In the genomic region with DNA sequence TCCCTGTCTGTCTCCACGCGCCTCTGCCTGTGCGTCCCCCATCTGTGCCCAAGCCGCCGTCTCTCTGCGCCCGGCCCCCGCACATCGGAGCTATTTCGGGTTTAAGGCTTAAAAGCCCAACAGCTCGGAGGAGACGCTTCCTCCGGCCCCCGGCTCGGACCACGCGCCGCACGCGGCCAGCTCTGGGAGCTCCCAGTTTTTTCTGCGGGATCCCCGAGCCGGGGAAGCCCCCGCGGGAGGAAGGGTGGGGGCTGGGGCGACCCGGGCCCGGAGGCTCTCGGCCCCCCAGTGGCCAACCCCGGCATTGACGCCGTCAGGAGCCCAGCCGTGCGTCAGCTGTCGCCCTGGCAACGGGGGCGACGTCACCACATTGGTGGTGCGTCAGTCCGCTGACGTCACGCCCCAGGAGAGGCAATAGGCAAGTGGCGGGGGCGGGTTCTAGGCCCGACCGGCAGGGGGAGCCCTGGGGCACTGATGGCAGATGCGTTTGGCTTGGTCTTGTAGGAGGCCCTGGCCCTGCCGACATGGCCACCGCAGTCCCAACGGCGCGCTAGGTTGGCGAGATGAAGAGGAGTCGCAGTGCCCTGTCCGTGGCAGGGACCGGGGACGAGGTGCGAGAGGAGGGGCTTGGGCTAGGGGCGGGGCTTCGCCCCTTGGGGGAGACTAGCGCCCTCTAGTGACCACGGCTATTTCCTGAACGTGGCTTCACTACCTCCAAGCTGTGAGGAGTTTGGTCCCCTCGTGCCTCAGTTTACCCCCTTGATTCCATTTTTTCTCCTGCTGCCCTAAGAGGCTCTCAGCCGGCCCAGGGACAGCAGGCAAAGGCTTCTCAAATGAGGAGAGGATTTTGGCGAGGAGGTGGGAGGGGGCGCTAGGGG, we compare ENCODE assay signal across 1 cellular context.
A peak's percentile ranks its signal among the peaks of the same experiment; 100 is the strongest.
TF ChIP-seq lines count a peak whose summit lies in the region.

No MANE protein-coding gene starts in this region.

TF ChIP-seq in A549, 52 proteins besides CTCF, POLR2A, EP300 and RAD21 (continued from another document):
- no peak for TF ChIP-seq RNF2 (IDR thresholded peaks at IDR 0.05; ENCODE audit: borderline replicate concordance, low read depth)
- TF ChIP-seq MYC (IDR thresholded peaks at IDR 0.05; ENCODE audit: borderline replicate concordance, low read length): no peak
- TF ChIP-seq TP53 (CRISPR knock-in tag; IDR thresholded peaks at IDR 0.05): peak; percentile 92; the same call in 1 of the 2 replicates
- TF ChIP-seq, protein P1, sequence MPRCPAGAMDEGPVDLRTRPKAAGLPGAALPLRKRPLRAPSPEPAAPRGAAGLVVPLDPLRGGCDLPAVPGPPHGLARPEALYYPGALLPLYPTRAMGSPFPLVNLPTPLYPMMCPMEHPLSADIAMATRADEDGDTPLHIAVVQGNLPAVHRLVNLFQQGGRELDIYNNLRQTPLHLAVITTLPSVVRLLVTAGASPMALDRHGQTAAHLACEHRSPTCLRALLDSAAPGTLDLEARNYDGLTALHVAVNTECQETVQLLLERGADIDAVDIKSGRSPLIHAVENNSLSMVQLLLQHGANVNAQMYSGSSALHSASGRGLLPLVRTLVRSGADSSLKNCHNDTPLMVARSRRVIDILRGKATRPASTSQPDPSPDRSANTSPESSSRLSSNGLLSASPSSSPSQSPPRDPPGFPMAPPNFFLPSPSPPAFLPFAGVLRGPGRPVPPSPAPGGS (IDR thresholded peaks at IDR 0.05): 0 out of 3 replicates have a peak, but pooled peaks have one; percentile 42
- TF ChIP-seq NR3C1 (IDR thresholded peaks at IDR 0.05): no peak
- TF ChIP-seq, protein P2, sequence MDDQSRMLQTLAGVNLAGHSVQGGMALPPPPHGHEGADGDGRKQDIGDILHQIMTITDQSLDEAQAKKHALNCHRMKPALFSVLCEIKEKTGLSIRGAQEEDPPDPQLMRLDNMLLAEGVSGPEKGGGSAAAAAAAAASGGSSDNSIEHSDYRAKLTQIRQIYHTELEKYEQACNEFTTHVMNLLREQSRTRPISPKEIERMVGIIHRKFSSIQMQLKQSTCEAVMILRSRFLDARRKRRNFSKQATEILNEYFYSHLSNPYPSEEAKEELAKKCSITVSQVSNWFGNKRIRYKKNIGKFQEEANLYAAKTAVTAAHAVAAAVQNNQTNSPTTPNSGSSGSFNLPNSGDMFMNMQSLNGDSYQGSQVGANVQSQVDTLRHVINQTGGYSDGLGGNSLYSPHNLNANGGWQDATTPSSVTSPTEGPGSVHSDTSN (IDR thresholded peaks at IDR 0.05): peak; percentile 56; the same call in 1 of the 2 replicates
- no peak for TF ChIP-seq RARB (CRISPR knock-in tag; IDR thresholded peaks at IDR 0.05)
- peak; percentile 100; the same call in 1 of the 2 replicates for TF ChIP-seq RCOR1 (IDR thresholded peaks at IDR 0.05; ENCODE audit: low read depth, low read length)
- peak; percentile 77; the same call in 1 of the 2 replicates for TF ChIP-seq RFX5 (IDR thresholded peaks at IDR 0.05)
- no peak for TF ChIP-seq GATA3 (IDR thresholded peaks at IDR 0.05; ENCODE audit: borderline replicate concordance)
- no peak for TF ChIP-seq ZFP36 (IDR thresholded peaks at IDR 0.05; ENCODE audit: borderline replicate concordance, partially characterized antibody)
- TF ChIP-seq FOXS1 (CRISPR knock-in tag; IDR thresholded peaks at IDR 0.05): peak; percentile 98
- TF ChIP-seq FOSB (CRISPR knock-in tag; IDR thresholded peaks at IDR 0.05): peak; percentile 92
- peak; percentile 83; the same call in 1 of the 2 replicates for TF ChIP-seq HDAC2 (IDR thresholded peaks at IDR 0.05)
- TF ChIP-seq JUNB (IDR thresholded peaks at IDR 0.05): no peak
- TF ChIP-seq ZNF302 (CRISPR knock-in tag; IDR thresholded peaks at IDR 0.05): no peak
- no peak for TF ChIP-seq CEBPB (IDR thresholded peaks at IDR 0.05)
- peak; percentile 24; the same call in 1 of the 2 replicates for TF ChIP-seq SREBF2 (IDR thresholded peaks at IDR 0.05)
- peak; percentile 97 for TF ChIP-seq EHF (CRISPR knock-in tag; IDR thresholded peaks at IDR 0.05)
- TF ChIP-seq ZC3H11A (IDR thresholded peaks at IDR 0.05): no peak
- peak; percentile 90 for TF ChIP-seq TFCP2L1 (CRISPR knock-in tag; IDR thresholded peaks at IDR 0.05)
- TF ChIP-seq MAZ (IDR thresholded peaks at IDR 0.05; ENCODE audit: borderline replicate concordance, low read depth, low read length): no peak
- no peak for TF ChIP-seq CBX8 (IDR thresholded peaks at IDR 0.05)
- TF ChIP-seq BHLHE40 (IDR thresholded peaks at IDR 0.05; ENCODE audit: low read depth, low read length): no peak
- TF ChIP-seq, protein P3, sequence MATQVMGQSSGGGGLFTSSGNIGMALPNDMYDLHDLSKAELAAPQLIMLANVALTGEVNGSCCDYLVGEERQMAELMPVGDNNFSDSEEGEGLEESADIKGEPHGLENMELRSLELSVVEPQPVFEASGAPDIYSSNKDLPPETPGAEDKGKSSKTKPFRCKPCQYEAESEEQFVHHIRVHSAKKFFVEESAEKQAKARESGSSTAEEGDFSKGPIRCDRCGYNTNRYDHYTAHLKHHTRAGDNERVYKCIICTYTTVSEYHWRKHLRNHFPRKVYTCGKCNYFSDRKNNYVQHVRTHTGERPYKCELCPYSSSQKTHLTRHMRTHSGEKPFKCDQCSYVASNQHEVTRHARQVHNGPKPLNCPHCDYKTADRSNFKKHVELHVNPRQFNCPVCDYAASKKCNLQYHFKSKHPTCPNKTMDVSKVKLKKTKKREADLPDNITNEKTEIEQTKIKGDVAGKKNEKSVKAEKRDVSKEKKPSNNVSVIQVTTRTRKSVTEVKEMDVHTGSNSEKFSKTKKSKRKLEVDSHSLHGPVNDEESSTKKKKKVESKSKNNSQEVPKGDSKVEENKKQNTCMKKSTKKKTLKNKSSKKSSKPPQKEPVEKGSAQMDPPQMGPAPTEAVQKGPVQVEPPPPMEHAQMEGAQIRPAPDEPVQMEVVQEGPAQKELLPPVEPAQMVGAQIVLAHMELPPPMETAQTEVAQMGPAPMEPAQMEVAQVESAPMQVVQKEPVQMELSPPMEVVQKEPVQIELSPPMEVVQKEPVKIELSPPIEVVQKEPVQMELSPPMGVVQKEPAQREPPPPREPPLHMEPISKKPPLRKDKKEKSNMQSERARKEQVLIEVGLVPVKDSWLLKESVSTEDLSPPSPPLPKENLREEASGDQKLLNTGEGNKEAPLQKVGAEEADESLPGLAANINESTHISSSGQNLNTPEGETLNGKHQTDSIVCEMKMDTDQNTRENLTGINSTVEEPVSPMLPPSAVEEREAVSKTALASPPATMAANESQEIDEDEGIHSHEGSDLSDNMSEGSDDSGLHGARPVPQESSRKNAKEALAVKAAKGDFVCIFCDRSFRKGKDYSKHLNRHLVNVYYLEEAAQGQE (IDR thresholded peaks at IDR 0.05): no peak
- TF ChIP-seq EHMT2 (IDR thresholded peaks at IDR 0.05; ENCODE audit: low read depth): no peak
- peak; percentile 92 for TF ChIP-seq HOXA7 (CRISPR knock-in tag; IDR thresholded peaks at IDR 0.05)
- peak; percentile 81 for TF ChIP-seq NPAS2 (CRISPR knock-in tag; IDR thresholded peaks at IDR 0.05; ENCODE audit: borderline replicate concordance)
- TF ChIP-seq CHD2 (IDR thresholded peaks at IDR 0.05; ENCODE audit: low read length, partially characterized antibody): no peak
- TF ChIP-seq HOXB5 (CRISPR knock-in tag; IDR thresholded peaks at IDR 0.05): peak; percentile 98
- 0 out of 2 replicates have a peak, but pooled peaks have one; percentile 57 for TF ChIP-seq CHD4 (IDR thresholded peaks at IDR 0.05; ENCODE audit: borderline replicate concordance)
- peak; percentile 94 for TF ChIP-seq HOXB13 (CRISPR knock-in tag; IDR thresholded peaks at IDR 0.05; ENCODE audit: low read depth)
- no peak for TF ChIP-seq SMC3 (IDR thresholded peaks at IDR 0.05)
- TF ChIP-seq, protein P4, sequence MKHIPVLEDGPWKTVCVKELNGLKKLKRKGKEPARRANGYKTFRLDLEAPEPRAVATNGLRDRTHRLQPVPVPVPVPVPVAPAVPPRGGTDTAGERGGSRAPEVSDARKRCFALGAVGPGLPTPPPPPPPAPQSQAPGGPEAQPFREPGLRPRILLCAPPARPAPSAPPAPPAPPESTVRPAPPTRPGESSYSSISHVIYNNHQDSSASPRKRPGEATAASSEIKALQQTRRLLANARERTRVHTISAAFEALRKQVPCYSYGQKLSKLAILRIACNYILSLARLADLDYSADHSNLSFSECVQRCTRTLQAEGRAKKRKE (CRISPR knock-in tag; IDR thresholded peaks at IDR 0.05; ENCODE audit: low read depth): peak; percentile 97
- TF ChIP-seq, protein P5, sequence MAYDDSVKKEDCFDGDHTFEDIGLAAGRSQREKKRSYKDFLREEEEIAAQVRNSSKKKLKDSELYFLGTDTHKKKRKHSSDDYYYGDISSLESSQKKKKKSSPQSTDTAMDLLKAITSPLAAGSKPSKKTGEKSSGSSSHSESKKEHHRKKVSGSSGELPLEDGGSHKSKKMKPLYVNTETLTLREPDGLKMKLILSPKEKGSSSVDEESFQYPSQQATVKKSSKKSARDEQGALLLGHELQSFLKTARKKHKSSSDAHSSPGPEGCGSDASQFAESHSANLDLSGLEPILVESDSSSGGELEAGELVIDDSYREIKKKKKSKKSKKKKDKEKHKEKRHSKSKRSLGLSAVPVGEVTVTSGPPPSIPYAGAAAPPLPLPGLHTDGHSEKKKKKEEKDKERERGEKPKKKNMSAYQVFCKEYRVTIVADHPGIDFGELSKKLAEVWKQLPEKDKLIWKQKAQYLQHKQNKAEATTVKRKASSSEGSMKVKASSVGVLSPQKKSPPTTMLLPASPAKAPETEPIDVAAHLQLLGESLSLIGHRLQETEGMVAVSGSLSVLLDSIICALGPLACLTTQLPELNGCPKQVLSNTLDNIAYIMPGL (CRISPR knock-in tag; IDR thresholded peaks at IDR 0.05; ENCODE audit: borderline replicate concordance): no peak; the same call in 1 of the 2 replicates
- TF ChIP-seq ZSCAN20 (CRISPR knock-in tag; IDR thresholded peaks at IDR 0.05): peak; percentile 96
- TF ChIP-seq, protein P6, sequence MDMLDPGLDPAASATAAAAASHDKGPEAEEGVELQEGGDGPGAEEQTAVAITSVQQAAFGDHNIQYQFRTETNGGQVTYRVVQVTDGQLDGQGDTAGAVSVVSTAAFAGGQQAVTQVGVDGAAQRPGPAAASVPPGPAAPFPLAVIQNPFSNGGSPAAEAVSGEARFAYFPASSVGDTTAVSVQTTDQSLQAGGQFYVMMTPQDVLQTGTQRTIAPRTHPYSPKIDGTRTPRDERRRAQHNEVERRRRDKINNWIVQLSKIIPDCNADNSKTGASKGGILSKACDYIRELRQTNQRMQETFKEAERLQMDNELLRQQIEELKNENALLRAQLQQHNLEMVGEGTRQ (IDR thresholded peaks at IDR 0.05): no peak
- TF ChIP-seq, protein P7, sequence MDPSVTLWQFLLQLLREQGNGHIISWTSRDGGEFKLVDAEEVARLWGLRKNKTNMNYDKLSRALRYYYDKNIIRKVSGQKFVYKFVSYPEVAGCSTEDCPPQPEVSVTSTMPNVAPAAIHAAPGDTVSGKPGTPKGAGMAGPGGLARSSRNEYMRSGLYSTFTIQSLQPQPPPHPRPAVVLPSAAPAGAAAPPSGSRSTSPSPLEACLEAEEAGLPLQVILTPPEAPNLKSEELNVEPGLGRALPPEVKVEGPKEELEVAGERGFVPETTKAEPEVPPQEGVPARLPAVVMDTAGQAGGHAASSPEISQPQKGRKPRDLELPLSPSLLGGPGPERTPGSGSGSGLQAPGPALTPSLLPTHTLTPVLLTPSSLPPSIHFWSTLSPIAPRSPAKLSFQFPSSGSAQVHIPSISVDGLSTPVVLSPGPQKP (IDR thresholded peaks at IDR 0.05; ENCODE audit: low read depth, low read length): no peak
